ENCODE assay signal across 8 cellular contexts in the genomic region with DNA sequence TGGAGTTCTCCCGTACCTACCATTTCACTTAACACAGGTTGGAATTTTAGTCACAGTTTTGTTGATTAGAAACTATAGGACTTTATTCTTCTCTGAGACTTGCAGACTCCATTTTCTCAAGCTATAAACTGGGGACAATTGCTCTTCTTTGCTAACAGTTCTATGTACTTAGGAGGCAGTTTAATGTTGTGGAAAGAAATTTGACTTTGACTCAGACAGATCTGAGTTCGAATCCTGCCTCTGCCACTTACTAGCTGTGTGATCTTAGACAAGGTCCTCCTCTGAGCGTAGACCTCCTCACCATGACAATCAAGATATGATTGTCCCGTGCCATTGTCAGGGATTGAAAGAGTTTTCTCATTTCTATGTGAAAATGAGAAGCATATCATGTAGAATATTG.
"Had no signal": no experiment of that assay in that cellular context is flagged by ENCODE, and none has a peak within 500 bp of the region (broad histone marks: within the 10 kb centered on the region; RNA-seq: fewer than 3 reads in every experiment).

No MANE protein-coding gene starts in this region.

- H3K4me3 Mint-ChIP-seq: GM23338, HFFc6 had no signal

- H3K9ac ChIP-seq: KMS-11 had no signal

- H3K4me2 ChIP-seq: KMS-11 had no signal

- H3K27ac Mint-ChIP-seq: GM23338, HFFc6 had no signal

- DNase-seq: H7, HFFc6, IMR-90, KBM-7 had no signal

- H3K4me3 ChIP-seq: GM23338, HAP-1 had no signal

- H3K9me3 Mint-ChIP-seq: GM23338, HFFc6 had no signal

- H3K36me3 ChIP-seq: HAP-1 had no signal

- H3K9me3 ChIP-seq: HAP-1 had no signal

- H3K27ac ChIP-seq: KMS-11 had no signal

- ATAC-seq: GM23338, HCT116 had no signal
